8 cellular contexts compared by ENCODE assay signal in the genomic region with DNA sequence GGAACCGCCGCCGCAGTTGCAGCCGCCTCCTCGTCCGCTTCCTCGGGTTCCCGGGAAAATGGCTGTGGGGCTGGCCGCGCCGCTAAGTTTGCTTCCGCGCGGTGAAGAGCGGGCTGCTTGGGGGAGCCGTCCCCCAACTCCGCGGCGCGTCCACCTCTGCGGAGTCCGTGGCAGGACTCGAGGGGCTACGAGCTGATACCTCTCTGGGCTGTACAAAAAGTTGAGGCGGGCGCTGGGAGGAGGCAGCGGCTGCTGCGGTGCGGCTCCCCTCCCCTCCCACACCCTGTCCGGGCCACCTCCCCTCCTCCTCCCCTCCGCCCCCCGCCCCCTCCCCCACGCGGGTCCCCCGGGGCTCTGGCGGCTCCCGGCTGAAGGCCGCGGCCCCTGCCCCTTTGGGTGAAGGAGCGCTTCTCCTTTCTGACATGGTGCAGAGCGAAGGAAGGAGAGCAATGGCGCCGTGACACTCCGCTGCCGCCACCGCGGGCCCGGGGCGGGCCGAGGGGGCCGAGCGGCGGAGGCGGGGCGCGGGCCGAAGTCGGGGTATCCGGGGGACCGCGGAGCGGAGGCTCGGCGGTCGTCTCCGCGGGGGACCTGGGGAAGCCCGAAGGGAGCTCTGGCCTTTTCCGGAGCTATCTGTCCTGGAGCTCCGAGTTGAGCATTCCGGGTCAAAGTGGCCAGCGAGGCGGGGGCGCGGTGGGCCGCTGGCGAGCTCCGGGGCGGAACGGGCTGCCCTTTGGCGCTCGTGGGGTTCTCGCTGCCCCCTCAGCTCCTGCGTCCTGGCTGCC. TPM values are rescaled to one million over a fixed set of nuclear protein-coding genes. Genes with fewer than 3 reads are reported as not detected.
DNase-seq lines count a peak whose midpoint lies in the region; TF ChIP-seq lines count a peak whose summit lies in the region.

No MANE protein-coding gene starts in this region.

- H2AFZ ChIP-seq in SK-N-SH (ENCODE audit: low read depth) = peak overlapping the region; percentile 78; the same call in 1 of the 2 replicates

- H3K4me3 ChIP-seq in HEK293 (ENCODE audit: low read depth, low read length) (peak overlapping the region; percentile 72), SK-N-SH (ENCODE audit: low read depth in 2 of 2, low read length in 1 of 2) (peak overlapping the region; percentile 91 to 100)

- peaks cover 6% of the 10 kb centered on the region for H3F3A ChIP-seq in SK-N-SH (replicated peaks; ENCODE audit: insufficient read depth)

- peaks cover 81% of the 10 kb centered on the region for H3K79me2 ChIP-seq in SK-N-SH (ENCODE audit: insufficient read depth)

- peaks cover 26 to 32% of the 10 kb centered on the region in 2 experiments for H3K36me3 ChIP-seq in HEK293 (ENCODE audit: control insufficient read depth in 2 of 2, insufficient read depth in 1 of 2, low read length in 2 of 2)
- H3K36me3 ChIP-seq in SK-N-SH (replicated peaks in 1 of 2; ENCODE audit: control insufficient read depth in 1 of 2, insufficient read depth in 2 of 2, low read length in 1 of 2) = peaks cover 32 to 42% of the 10 kb centered on the region in 2 experiments

- TF ChIP-seq CTCF in HEK293 (tag by site-specific recombination; IDR thresholded peaks at IDR 0.05) = no peak; the same call in 1 of the 2 replicates
- TF ChIP-seq CTCF in SK-N-SH (IDR thresholded peaks at IDR 0.05) = no peak

- CTCF ChIA-PET in HEK293 (lab: Yijun Ruan, JAX) (interaction anchor here (0.7 kb wide), 1 partner anchor 96 kb away, joined by 4 read pairs; a partner anchor contains a TSS), SK-N-SH (lab: Yijun Ruan, JAX) (interaction anchor here (1.0 to 1.6 kb wide), 4 partner anchors 9 to 97 kb away, joined by 3 to 6 read pairs (median 4); no protein-coding TSS in a partner anchor)

- POLR2A ChIA-PET in HEK293 (lab: Yijun Ruan, JAX) (interaction anchor here (0.6 to 2.9 kb wide), 18 partner anchors 8 to 128 kb away, joined by 3 to 36 read pairs (median 6); a partner anchor contains a TSS), SK-N-SH (lab: Yijun Ruan, JAX) (interaction anchor here (1.3 to 1.6 kb wide), 2 partner anchors 28 to 128 kb away, joined by 7 to 8 read pairs; a partner anchor contains a TSS)

- peak overlapping the region; percentile 81 for H3K27ac ChIP-seq in HEK293 (ENCODE audit: extremely low read depth, low read depth, low read length)
- peak overlapping the region; percentile 75 to 90; a peak in 3 of 4 replicates for H3K27ac ChIP-seq in SK-N-SH (ENCODE audit: low read depth in 2 of 2, low read length in 1 of 2)
- H3K27ac ChIP-seq in angular gyrus (ENCODE audit: low read depth, low read length) = peak overlapping the region; percentile 76

- H3K9ac ChIP-seq in SK-N-SH = peak overlapping the region; percentile 75

- H3K4me2 ChIP-seq in SK-N-SH = peak overlapping the region; percentile 85

- H3K9me3 ChIP-seq in HEK293 (ENCODE audit: control insufficient read depth, insufficient read depth, low read depth, low read length) (no peaks in the 10 kb centered on the region), SK-N-SH (no peaks in the 10 kb centered on the region)

- H3K27me3 ChIP-seq in SK-N-SH (ENCODE audit: insufficient read depth) = no peaks in the 10 kb centered on the region

- under 1% methylated on average over 27 of the region's 84 CpGs for WGBS in SK-N-SH (ENCODE audit: low lambda C conversion rate)

- H4K20me1 ChIP-seq in SK-N-SH (ENCODE audit: insufficient read depth) = peaks cover 35% of the 10 kb centered on the region

- no peak for TF ChIP-seq RAD21 in SK-N-SH (IDR thresholded peaks at IDR 0.05; ENCODE audit: low read length)

- H3K4me1 ChIP-seq in HEK293 (ENCODE audit: control insufficient read depth, insufficient read depth, low read length) = 0 out of 2 replicates have a peak, but pooled peaks cover 4% of the 10 kb centered on the region
- peaks cover 2 to 6% of the 10 kb centered on the region in 2 experiments; a peak in 2 of 4 replicates for H3K4me1 ChIP-seq in SK-N-SH (ENCODE audit: control insufficient read depth in 1 of 2, insufficient read depth in 2 of 2, low read depth in 1 of 2, low read length in 1 of 2)

- DNase-seq in EL (peak; percentile 20), SK-N-SH (peak; percentile 78), hepatic stellate cell (ENCODE audit: low spot score) (peak; percentile 14), putamen (ENCODE audit: low spot score) (peak; percentile 22), GF-D8 (lab: John Stamatoyannopoulos, UW) (no peak), SHP77 treated with DMSO at 0.1 percent for 48 hours (lab: John Stamatoyannopoulos, UW) (no peak)

- H3K9me2 ChIP-seq in SK-N-SH = no peaks in the 10 kb centered on the region

- no peak for TF ChIP-seq EP300 in SK-N-SH (IDR thresholded peaks at IDR 0.05; ENCODE audit: borderline replicate concordance in 1 of 2, low read depth in 1 of 2, low read length in 1 of 2)

TF ChIP-seq in HEK293, 187 proteins besides CTCF, POLR2A, EP300 and RAD21 (continues in another document):
- TF ChIP-seq, protein P1, sequence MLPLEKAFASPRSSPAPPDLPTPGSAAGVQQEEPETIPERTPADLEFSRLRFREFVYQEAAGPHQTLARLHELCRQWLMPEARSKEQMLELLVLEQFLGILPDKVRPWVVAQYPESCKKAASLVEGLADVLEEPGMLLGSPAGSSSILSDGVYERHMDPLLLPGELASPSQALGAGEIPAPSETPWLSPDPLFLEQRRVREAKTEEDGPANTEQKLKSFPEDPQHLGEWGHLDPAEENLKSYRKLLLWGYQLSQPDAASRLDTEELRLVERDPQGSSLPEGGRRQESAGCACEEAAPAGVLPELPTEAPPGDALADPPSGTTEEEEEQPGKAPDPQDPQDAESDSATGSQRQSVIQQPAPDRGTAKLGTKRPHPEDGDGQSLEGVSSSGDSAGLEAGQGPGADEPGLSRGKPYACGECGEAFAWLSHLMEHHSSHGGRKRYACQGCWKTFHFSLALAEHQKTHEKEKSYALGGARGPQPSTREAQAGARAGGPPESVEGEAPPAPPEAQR (tag by site-specific recombination; IDR thresholded peaks at IDR 0.05) = no peak
- 0 out of 2 replicates have a peak, but pooled peaks have one; percentile 12 for TF ChIP-seq WT1 (tag by site-specific recombination; IDR thresholded peaks at IDR 0.05)
- 0 out of 2 replicates have a peak, but pooled peaks have one; percentile 20 for TF ChIP-seq ZIC2 (tag by site-specific recombination; IDR thresholded peaks at IDR 0.05)
- TF ChIP-seq ZNF335 (tag by site-specific recombination; conservative IDR thresholded peaks at IDR 0.05) = peak; percentile 4; the same call in 1 of the 2 replicates
- peak; percentile 38; the same call in 1 of the 2 replicates for TF ChIP-seq ZBTB20 (tag by site-specific recombination; IDR thresholded peaks at IDR 0.05)
- TF ChIP-seq BCL11B (tag by site-specific recombination; IDR thresholded peaks at IDR 0.05; ENCODE audit: low read depth) = no peak
- peak; percentile 16; the same call in 1 of the 2 replicates for TF ChIP-seq KLF10 (tag by site-specific recombination; IDR thresholded peaks at IDR 0.05)

TF ChIP-seq in SK-N-SH, 30 proteins besides CTCF, POLR2A, EP300 and RAD21:
- TF ChIP-seq NRF1 (IDR thresholded peaks at IDR 0.05; ENCODE audit: low read depth, low read length) = no peak
- TF ChIP-seq, protein P2, sequence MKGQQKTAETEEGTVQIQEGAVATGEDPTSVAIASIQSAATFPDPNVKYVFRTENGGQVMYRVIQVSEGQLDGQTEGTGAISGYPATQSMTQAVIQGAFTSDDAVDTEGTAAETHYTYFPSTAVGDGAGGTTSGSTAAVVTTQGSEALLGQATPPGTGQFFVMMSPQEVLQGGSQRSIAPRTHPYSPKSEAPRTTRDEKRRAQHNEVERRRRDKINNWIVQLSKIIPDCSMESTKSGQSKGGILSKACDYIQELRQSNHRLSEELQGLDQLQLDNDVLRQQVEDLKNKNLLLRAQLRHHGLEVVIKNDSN (IDR thresholded peaks at IDR 0.05; ENCODE audit: borderline replicate concordance, low read depth) = no peak
- TF ChIP-seq POLR2AphosphoS5 (IDR thresholded peaks at IDR 0.05; ENCODE audit: low read depth, low read length) = no peak
- TF ChIP-seq NFIC (IDR thresholded peaks at IDR 0.05; ENCODE audit: borderline replicate concordance) = no peak
- TF ChIP-seq YY1 (IDR thresholded peaks at IDR 0.05; ENCODE audit: low read depth) = peak; percentile 69

RNA-seq across cellular contexts. Expression of a gene that starts 0.7 kb away (rescaled TPM):
- 4.6 and 5.6 TPM in 2 replicates for polyA plus RNA-seq in SK-N-SH (2012; rRNA removed)
- polyA plus RNA-seq in SK-N-SH (2012; cell fraction: cytosol; rRNA removed) = 4.8 and 7.2 TPM in 2 replicates
- 12.3 and 13.9 TPM in 2 replicates for polyA plus RNA-seq in SK-N-SH (2012; cell fraction: nucleus; rRNA removed)

RNA-seq across cellular contexts. Expression of a gene that starts 54.4 kb away (rescaled TPM):
- 203 and 214 TPM in 2 replicates for polyA plus RNA-seq in SK-N-SH (2012; rRNA removed)
- 226 and 277 TPM in 2 replicates for polyA plus RNA-seq in SK-N-SH (2012; cell fraction: cytosol; rRNA removed)
- polyA plus RNA-seq in SK-N-SH (2012; cell fraction: nucleus; rRNA removed) = 80.2 and 132 TPM in 2 replicates

Comparison
In these comparisons a context has a peak if more than half of its experiments do, and no peak if none do; other contexts are left out.
1. DNase-seq: peak in EL (single experiment), SK-N-SH (single experiment), hepatic stellate cell (single experiment) and putamen (single experiment); none in GF-D8 (single experiment) and SHP77 treated with DMSO at 0.1 percent for 48 hours (single experiment).
2. Peak in every context shown above with its lines, with median percentiles within 50 percentile points of each other: H3K27ac ChIP-seq.